Comparison of ENCODE assay signal across 23 cellular contexts in the genomic region with DNA sequence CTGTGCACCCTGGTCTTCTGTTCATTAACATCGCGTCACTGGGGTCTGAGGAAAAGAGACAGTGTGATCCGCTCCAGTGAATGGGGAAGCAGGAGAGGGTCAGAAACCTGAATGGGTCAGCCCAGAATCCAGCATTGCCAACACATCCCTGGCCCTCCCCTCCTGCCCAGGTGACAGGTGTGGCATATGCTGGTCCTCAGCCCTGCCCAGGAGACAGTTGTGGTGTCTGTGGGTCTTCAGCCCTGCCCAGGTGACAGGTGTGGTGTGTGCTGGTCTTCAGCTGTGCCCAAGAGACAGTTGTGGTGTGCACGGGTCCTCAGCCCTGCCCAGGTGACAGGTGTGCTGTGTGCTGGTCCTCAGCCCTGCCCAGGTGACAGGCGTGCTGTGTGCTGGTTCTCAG. TPM values are rescaled to one million over a fixed set of nuclear protein-coding genes. Genes with fewer than 3 reads are reported as not detected.
A peak's percentile ranks its signal among the peaks of the same experiment; 100 is the strongest.
DNase-seq lines count a peak whose midpoint lies in the region; TF ChIP-seq lines count a peak whose summit lies in the region.
"Had no signal": no experiment of that assay in that cellular context is flagged by ENCODE, and none has a peak within 500 bp of the region (broad histone marks: within the 10 kb centered on the region; RNA-seq: fewer than 3 reads in every experiment).

No MANE protein-coding gene starts in this region.

- no peak overlapping the region for H3K4me3 Mint-ChIP-seq in activated CD4-positive, alpha-beta memory T cell treated with anti-CD3 and anti-CD28 coated beads, Interleukin-2, amount 10 ng/mL, durations not matched to agents 7 days and 5 days
- H3K4me3 Mint-ChIP-seq in activated CD4-positive, alpha-beta memory T cell treated with anti-CD3 and anti-CD28 coated beads for 36 hours: no peak overlapping the region
- H3K4me3 Mint-ChIP-seq: effector memory CD8-positive, alpha-beta T cell had no signal

- TF ChIP-seq POLR2A in testis (IDR thresholded peaks at IDR 0.05): no peak

- intact Hi-C loops in activated CD4-positive, alpha-beta memory T cell treated with anti-CD3 and anti-CD28 coated beads for 36 hours (cut with micrococcal nuclease): no loop called here
- intact Hi-C loops in testis (cut with DNase I; ENCODE audit: low total_unique reads): no loop called here

- H3K36me3 Mint-ChIP-seq in activated CD4-positive, alpha-beta memory T cell treated with anti-CD3 and anti-CD28 coated beads, Interleukin-2, amount 10 ng/mL, durations not matched to agents 7 days and 5 days (ENCODE audit: low read depth): peaks cover 64% of the 10 kb centered on the region
- H3K36me3 Mint-ChIP-seq in activated CD4-positive, alpha-beta memory T cell treated with anti-CD3 and anti-CD28 coated beads for 36 hours: peaks cover 39% of the 10 kb centered on the region

- peaks cover 21% of the 10 kb centered on the region for H3K4me1 Mint-ChIP-seq in activated CD4-positive, alpha-beta memory T cell treated with anti-CD3 and anti-CD28 coated beads, Interleukin-2, amount 10 ng/mL, durations not matched to agents 7 days and 5 days
- H3K4me1 Mint-ChIP-seq in activated CD4-positive, alpha-beta memory T cell treated with anti-CD3 and anti-CD28 coated beads for 36 hours (ENCODE audit: low read depth): peaks cover 15% of the 10 kb centered on the region

- CTCF ChIA-PET in activated CD4-positive, alpha-beta memory T cell treated with anti-CD3 and anti-CD28 coated beads, Interleukin-2, amount 10 ng/mL, durations not matched to agents 7 days and 5 days (lab: Charles Lee): no interaction called here
- CTCF ChIA-PET in activated CD4-positive, alpha-beta memory T cell treated with anti-CD3 and anti-CD28 coated beads for 36 hours (lab: Charles Lee): no interaction called here

- H3K27me3 ChIP-seq in testis: no peaks in the 10 kb centered on the region
- H3K27me3 ChIP-seq: ascending aorta, BE2C, upper lobe of left lung had no signal

- 87 to 88% methylated on average over 2 to 5 of the region's 5 CpGs for WGBS in testis, 2 donors

- peak; percentile 9 for DNase-seq in activated CD4-positive, alpha-beta memory T cell treated with anti-CD3 and anti-CD28 coated beads, Interleukin-2, amount 10 ng/mL, durations not matched to agents 7 days and 5 days
- no peak for DNase-seq in activated CD4-positive, alpha-beta memory T cell treated with anti-CD3 and anti-CD28 coated beads for 36 hours
- DNase-seq in NAMALWA (ENCODE audit: low spot score): peak; percentile 30
- DNase-seq in iPS-NIHi11 (ENCODE audit: low spot score): peak; percentile 1
- peak; percentile 2 for DNase-seq in testis
- DNase-seq in NCI-H2107 (lab: John Stamatoyannopoulos, UW): no peak
- no peak for DNase-seq in kidney glomerular epithelial cell (lab: John Stamatoyannopoulos, UW)
- no peak for DNase-seq in ACHN
- DNase-seq: activated gamma-delta T cell treated with Interleukin-2 at 50 U/mL for 16 hours; BE2C; COR-L47; DMS79 treated with DMSO at 0.1 percent for 48 hours; effector memory CD8-positive, alpha-beta T cell; Kasumi-1; left ventricle myocardium inferior; midbrain; NCI-H510A treated with DMSO at 0.1 percent for 48 hours; stimulated activated CD4-positive, alpha-beta T cell treated with anti-CD3 and anti-CD28 coated beads, Interleukin-2, amount 100 ng/mL, for 24 hours; stimulated activated naive CD8-positive, alpha-beta T cell treated with anti-CD3 and anti-CD28 coated beads, Interleukin-15, Interleukin-2, amounts not matched to agents 100 U/mL and 50 U/mL, for 24 hours; upper lobe of left lung had no signal

- TF ChIP-seq CTCF in testis (IDR thresholded peaks at IDR 0.05): no peak

- H3K4me3 ChIP-seq in testis: no peak overlapping the region
- H3K4me3 ChIP-seq: ascending aorta, left ventricle myocardium inferior, prostate gland, upper lobe of left lung had no signal

- H3K4me1 ChIP-seq in testis: no peaks in the 10 kb centered on the region
- H3K4me1 ChIP-seq: ascending aorta, BE2C, prostate gland had no signal

- in situ Hi-C loops in ACHN (cut with HindIII; ENCODE audit: low pct_ligation_motif_present, low pct_unique_long_range_greater_than_20kb, low sequenced_read_pairs): no loop called here

- H3K9me3 ChIP-seq in testis: no peaks in the 10 kb centered on the region
- H3K9me3 ChIP-seq: ascending aorta, BE2C, left ventricle myocardium inferior, prostate gland, upper lobe of left lung had no signal

- H3K27ac Mint-ChIP-seq in activated CD4-positive, alpha-beta memory T cell treated with anti-CD3 and anti-CD28 coated beads, Interleukin-2, amount 10 ng/mL, durations not matched to agents 7 days and 5 days: no peak overlapping the region
- H3K27ac Mint-ChIP-seq in activated CD4-positive, alpha-beta memory T cell treated with anti-CD3 and anti-CD28 coated beads for 36 hours: no peak overlapping the region
- H3K27ac Mint-ChIP-seq: effector memory CD8-positive, alpha-beta T cell had no signal

- no peaks in the 10 kb centered on the region for H3K9me3 Mint-ChIP-seq in activated CD4-positive, alpha-beta memory T cell treated with anti-CD3 and anti-CD28 coated beads, Interleukin-2, amount 10 ng/mL, durations not matched to agents 7 days and 5 days
- no peaks in the 10 kb centered on the region for H3K9me3 Mint-ChIP-seq in activated CD4-positive, alpha-beta memory T cell treated with anti-CD3 and anti-CD28 coated beads for 36 hours
- H3K9me3 Mint-ChIP-seq: effector memory CD8-positive, alpha-beta T cell had no signal

- H3K27me3 Mint-ChIP-seq in activated CD4-positive, alpha-beta memory T cell treated with anti-CD3 and anti-CD28 coated beads, Interleukin-2, amount 10 ng/mL, durations not matched to agents 7 days and 5 days: no peaks in the 10 kb centered on the region
- no peaks in the 10 kb centered on the region for H3K27me3 Mint-ChIP-seq in activated CD4-positive, alpha-beta memory T cell treated with anti-CD3 and anti-CD28 coated beads for 36 hours
- H3K27me3 Mint-ChIP-seq: effector memory CD8-positive, alpha-beta T cell had no signal

- H3K36me3 ChIP-seq in testis (ENCODE audit: low read depth, missing control alignments): no peaks in the 10 kb centered on the region
- H3K36me3 ChIP-seq: prostate gland had no signal

- H3K27ac ChIP-seq in testis: no peak overlapping the region
- H3K27ac ChIP-seq: ascending aorta, left ventricle myocardium inferior, prostate gland, RWPE1, upper lobe of left lung had no signal

- POLR2A ChIA-PET in activated CD4-positive, alpha-beta memory T cell treated with anti-CD3 and anti-CD28 coated beads, Interleukin-2, amount 10 ng/mL, durations not matched to agents 7 days and 5 days (lab: Charles Lee): no interaction called here
- POLR2A ChIA-PET in activated CD4-positive, alpha-beta memory T cell treated with anti-CD3 and anti-CD28 coated beads for 36 hours (lab: Charles Lee): no interaction called here

RNA-seq across cellular contexts. Expression of a gene that starts 8.0 kb away (rescaled TPM):
- total RNA-seq in activated CD4-positive, alpha-beta memory T cell treated with anti-CD3 and anti-CD28 coated beads, Interleukin-2, amount 10 ng/mL, durations not matched to agents 7 days and 5 days: 100 to 1,000 TPM; 128 to 130 TPM
- total RNA-seq in activated CD4-positive, alpha-beta memory T cell treated with anti-CD3 and anti-CD28 coated beads for 36 hours: 100 to 1,000 TPM; 149 to 156 TPM
- total RNA-seq in testis: 10 to 100 TPM; 72.4 to 73.1 TPM
- 135 TPM for polyA plus RNA-seq in testis (ENCODE audit: insufficient read depth, low read depth, low replicate concordance)

Comparison
In these comparisons a context has a peak if more than half of its experiments do, and no peak if none do; other contexts are left out.
1. DNase-seq: peak in activated CD4-positive, alpha-beta memory T cell treated with anti-CD3 and anti-CD28 coated beads, Interleukin-2, amount 10 ng/mL, durations not matched to agents 7 days and 5 days (single experiment), NAMALWA (single experiment), iPS-NIHi11 (single experiment) and testis (single experiment); none in activated CD4-positive, alpha-beta memory T cell treated with anti-CD3 and anti-CD28 coated beads for 36 hours (single experiment), NCI-H2107 (single experiment), kidney glomerular epithelial cell (single experiment) and ACHN (single experiment).